8 cellular contexts compared by ENCODE assay signal in genomic region chr15:89101302-89102191, GRCh38. TPM values are rescaled to one million over a fixed set of nuclear protein-coding genes. Genes with fewer than 3 reads are reported as not detected.
DNase-seq lines count a peak whose midpoint lies in the region; ATAC-seq and TF ChIP-seq lines count a peak whose summit lies in the region.

No MANE protein-coding gene starts in this region.

- CTCF ChIA-PET in SK-N-SH (lab: Yijun Ruan, JAX): interaction anchor here (1.2 to 3.8 kb wide), 3 partner anchors 27 to 70 kb away, joined by 3 to 22 read pairs (median 6); no protein-coding TSS in a partner anchor

- H3K9me2 ChIP-seq in SK-N-SH: no peaks in the 10 kb centered on the region

- peaks cover 0 to 7% of the 10 kb centered on the region in 2 experiments for H3K36me3 ChIP-seq in SK-N-SH (replicated peaks in 1 of 2; ENCODE audit: control insufficient read depth in 1 of 2, insufficient read depth in 2 of 2, low read length in 1 of 2)
- H3K36me3 ChIP-seq in gastrocnemius medialis: no peaks in the 10 kb centered on the region

- peak overlapping the region; percentile 54 to 86 for H3K27ac ChIP-seq in SK-N-SH (ENCODE audit: low read depth in 2 of 2, low read length in 1 of 2)
- H3K27ac ChIP-seq in foreskin keratinocyte: peak overlapping the region; percentile 88
- peak overlapping the region; percentile 72 to 99 (median 94) for H3K27ac ChIP-seq in gastrocnemius medialis

- DNase-seq in ELR (ENCODE audit: low read depth): peak; percentile 97
- no peak for DNase-seq in SK-N-SH
- DNase-seq in foreskin keratinocyte: peak; percentile 96 to 98
- peak; percentile 82 to 92 for DNase-seq in gastrocnemius medialis
- DNase-seq in HuH-7 (ENCODE audit: low spot score): no peak
- DNase-seq in stimulated activated naive CD4-positive, alpha-beta T cell (lab: John Stamatoyannopoulos, UW): no peak
- no peak for DNase-seq in NCI-H1417 (lab: John Stamatoyannopoulos, UW)

- POLR2A ChIA-PET in SK-N-SH (lab: Yijun Ruan, JAX): no interaction called here

- no peak for TF ChIP-seq CTCF in SK-N-SH (IDR thresholded peaks at IDR 0.05)
- TF ChIP-seq CTCF in foreskin keratinocyte (conservative IDR thresholded peaks at IDR 0.05): no peak
- TF ChIP-seq CTCF in gastrocnemius medialis (IDR thresholded peaks at IDR 0.05 in 4 of 5, conservative IDR thresholded peaks at IDR 0.05 in 1 of 5): no peak

- H4K20me1 ChIP-seq in SK-N-SH (ENCODE audit: insufficient read depth): no peaks in the 10 kb centered on the region

- no peak overlapping the region for H2AFZ ChIP-seq in SK-N-SH (ENCODE audit: low read depth)

- intact Hi-C loops in gastrocnemius medialis (cut with DNase I; ENCODE audit: low total_unique reads): loop anchor here (5.0 kb wide), 1 partner anchor 66 kb away; no protein-coding TSS in a partner anchor

- peak; percentile 7 to 79; a peak in 2 of 4 replicates for TF ChIP-seq EP300 in SK-N-SH (IDR thresholded peaks at IDR 0.05; ENCODE audit: borderline replicate concordance in 1 of 2, low read depth in 1 of 2, low read length in 1 of 2)

- H3K27me3 ChIP-seq in SK-N-SH (ENCODE audit: insufficient read depth) (no peaks in the 10 kb centered on the region), foreskin keratinocyte (no peaks in the 10 kb centered on the region), gastrocnemius medialis (no peaks in the 10 kb centered on the region)

- H3K9me3 ChIP-seq in SK-N-SH (no peaks in the 10 kb centered on the region), gastrocnemius medialis (no peaks in the 10 kb centered on the region)

- no peak for TF ChIP-seq RAD21 in SK-N-SH (IDR thresholded peaks at IDR 0.05; ENCODE audit: low read length)

- TF ChIP-seq POLR2A in gastrocnemius medialis (IDR thresholded peaks at IDR 0.05): peak in 1 of 2 donors; percentile 38

- H3K4me1 ChIP-seq in SK-N-SH (ENCODE audit: control insufficient read depth in 1 of 2, insufficient read depth in 2 of 2, low read depth in 1 of 2, low read length in 1 of 2) (peaks cover 36 to 45% of the 10 kb centered on the region in 2 experiments), foreskin keratinocyte (peaks cover 39% of the 10 kb centered on the region), gastrocnemius medialis (peaks cover 72 to 93% of the 10 kb centered on the region in 2 donors)

- H3K79me2 ChIP-seq in SK-N-SH (ENCODE audit: insufficient read depth): peaks cover 79% of the 10 kb centered on the region; the same call in 1 of the 2 replicates

- in situ Hi-C loops in gastrocnemius medialis (cut with MboI; ENCODE audit: low sequenced_read_pairs in 4 of 4): no loop called here

- peak; percentile 96 for ATAC-seq in foreskin keratinocyte
- ATAC-seq in gastrocnemius medialis: peak; percentile 62 to 71
- no peak for ATAC-seq in HG02571 (IDR thresholded peaks at IDR 0.05; ENCODE audit: unreplicated experiment)

- H3K4me2 ChIP-seq in SK-N-SH: peak overlapping the region; percentile 61

- H3F3A ChIP-seq in SK-N-SH (replicated peaks; ENCODE audit: insufficient read depth): peaks cover 37% of the 10 kb centered on the region

- peak overlapping the region; percentile 20; the same call in 1 of the 2 replicates for H3K9ac ChIP-seq in SK-N-SH

- H3K4me3 ChIP-seq in SK-N-SH (ENCODE audit: low read depth in 2 of 2, low read length in 1 of 2) (no peak overlapping the region), gastrocnemius medialis (no peak overlapping the region)

- WGBS in SK-N-SH (ENCODE audit: low lambda C conversion rate): 24% methylated on average over 8 of the region's 8 CpGs

TF ChIP-seq in SK-N-SH, 30 proteins besides CTCF, POLR2A, EP300 and RAD21 (continues in another document):
- no peak for TF ChIP-seq SMC3 (IDR thresholded peaks at IDR 0.05; ENCODE audit: low read depth, low read length)
- TF ChIP-seq SIN3A (IDR thresholded peaks at IDR 0.05; ENCODE audit: borderline replicate concordance, low read depth, low read length): peak; percentile 71; the same call in 1 of the 2 replicates
- TF ChIP-seq MEF2A (IDR thresholded peaks at IDR 0.05; ENCODE audit: borderline replicate concordance, low read depth): peak; percentile 25; the same call in 1 of the 2 replicates
- peak; percentile 15; the same call in 1 of the 2 replicates for TF ChIP-seq ZBTB33 (IDR thresholded peaks at IDR 0.05; ENCODE audit: borderline replicate concordance, low read depth)
- TF ChIP-seq FOSL2 (IDR thresholded peaks at IDR 0.05; ENCODE audit: borderline replicate concordance, low read depth): peak; percentile 92
- peak; percentile 92 for TF ChIP-seq TCF12 (IDR thresholded peaks at IDR 0.05)
- TF ChIP-seq CHD2 (IDR thresholded peaks at IDR 0.05; ENCODE audit: low read length, partially characterized antibody): no peak
- TF ChIP-seq TEAD4 (IDR thresholded peaks at IDR 0.05; ENCODE audit: borderline replicate concordance, insufficient read depth): peak; percentile 66; the same call in 1 of the 2 replicates
- TF ChIP-seq, protein P1, sequence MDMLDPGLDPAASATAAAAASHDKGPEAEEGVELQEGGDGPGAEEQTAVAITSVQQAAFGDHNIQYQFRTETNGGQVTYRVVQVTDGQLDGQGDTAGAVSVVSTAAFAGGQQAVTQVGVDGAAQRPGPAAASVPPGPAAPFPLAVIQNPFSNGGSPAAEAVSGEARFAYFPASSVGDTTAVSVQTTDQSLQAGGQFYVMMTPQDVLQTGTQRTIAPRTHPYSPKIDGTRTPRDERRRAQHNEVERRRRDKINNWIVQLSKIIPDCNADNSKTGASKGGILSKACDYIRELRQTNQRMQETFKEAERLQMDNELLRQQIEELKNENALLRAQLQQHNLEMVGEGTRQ (IDR thresholded peaks at IDR 0.05; ENCODE audit: borderline replicate concordance, low read depth, low read length): no peak
- TF ChIP-seq, protein P2, sequence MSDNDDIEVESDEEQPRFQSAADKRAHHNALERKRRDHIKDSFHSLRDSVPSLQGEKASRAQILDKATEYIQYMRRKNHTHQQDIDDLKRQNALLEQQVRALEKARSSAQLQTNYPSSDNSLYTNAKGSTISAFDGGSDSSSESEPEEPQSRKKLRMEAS (IDR thresholded peaks at IDR 0.05; ENCODE audit: low read depth): peak; percentile 78
- TF ChIP-seq MXI1 (IDR thresholded peaks at IDR 0.05; ENCODE audit: low read depth, low read length): no peak
- no peak for TF ChIP-seq RFX5 (IDR thresholded peaks at IDR 0.05; ENCODE audit: low read length)
- peak; percentile 89 for TF ChIP-seq JUND (IDR thresholded peaks at IDR 0.05)
- peak; percentile 60 for TF ChIP-seq POLR2AphosphoS5 (IDR thresholded peaks at IDR 0.05; ENCODE audit: low read depth, low read length)
- TF ChIP-seq, protein P3, sequence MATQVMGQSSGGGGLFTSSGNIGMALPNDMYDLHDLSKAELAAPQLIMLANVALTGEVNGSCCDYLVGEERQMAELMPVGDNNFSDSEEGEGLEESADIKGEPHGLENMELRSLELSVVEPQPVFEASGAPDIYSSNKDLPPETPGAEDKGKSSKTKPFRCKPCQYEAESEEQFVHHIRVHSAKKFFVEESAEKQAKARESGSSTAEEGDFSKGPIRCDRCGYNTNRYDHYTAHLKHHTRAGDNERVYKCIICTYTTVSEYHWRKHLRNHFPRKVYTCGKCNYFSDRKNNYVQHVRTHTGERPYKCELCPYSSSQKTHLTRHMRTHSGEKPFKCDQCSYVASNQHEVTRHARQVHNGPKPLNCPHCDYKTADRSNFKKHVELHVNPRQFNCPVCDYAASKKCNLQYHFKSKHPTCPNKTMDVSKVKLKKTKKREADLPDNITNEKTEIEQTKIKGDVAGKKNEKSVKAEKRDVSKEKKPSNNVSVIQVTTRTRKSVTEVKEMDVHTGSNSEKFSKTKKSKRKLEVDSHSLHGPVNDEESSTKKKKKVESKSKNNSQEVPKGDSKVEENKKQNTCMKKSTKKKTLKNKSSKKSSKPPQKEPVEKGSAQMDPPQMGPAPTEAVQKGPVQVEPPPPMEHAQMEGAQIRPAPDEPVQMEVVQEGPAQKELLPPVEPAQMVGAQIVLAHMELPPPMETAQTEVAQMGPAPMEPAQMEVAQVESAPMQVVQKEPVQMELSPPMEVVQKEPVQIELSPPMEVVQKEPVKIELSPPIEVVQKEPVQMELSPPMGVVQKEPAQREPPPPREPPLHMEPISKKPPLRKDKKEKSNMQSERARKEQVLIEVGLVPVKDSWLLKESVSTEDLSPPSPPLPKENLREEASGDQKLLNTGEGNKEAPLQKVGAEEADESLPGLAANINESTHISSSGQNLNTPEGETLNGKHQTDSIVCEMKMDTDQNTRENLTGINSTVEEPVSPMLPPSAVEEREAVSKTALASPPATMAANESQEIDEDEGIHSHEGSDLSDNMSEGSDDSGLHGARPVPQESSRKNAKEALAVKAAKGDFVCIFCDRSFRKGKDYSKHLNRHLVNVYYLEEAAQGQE (IDR thresholded peaks at IDR 0.05; ENCODE audit: low read depth, low read length): peak; percentile 51; the same call in 1 of the 2 replicates
- TF ChIP-seq RXRA (IDR thresholded peaks at IDR 0.05; ENCODE audit: borderline replicate concordance, low read depth): peak; percentile 54; the same call in 1 of the 2 replicates
- peak; percentile 84 for TF ChIP-seq NFIC (IDR thresholded peaks at IDR 0.05; ENCODE audit: borderline replicate concordance)

RNA-seq across cellular contexts. Expression of gene ABHD2, which starts 13.3 kb away (rescaled TPM):
- 19.2 and 25.7 TPM in 2 replicates for polyA plus RNA-seq in SK-N-SH (2012; rRNA removed)
- 12.3 and 17.4 TPM in 2 replicates for polyA plus RNA-seq in SK-N-SH (2012; cell fraction: cytosol; rRNA removed)
- polyA plus RNA-seq in SK-N-SH (2012; cell fraction: nucleus; rRNA removed): 15.6 and 19.9 TPM in 2 replicates
- 32.7 and 41.4 TPM in 2 replicates for total RNA-seq in foreskin keratinocyte
- polyA plus RNA-seq in foreskin keratinocyte: 4.9 and 6.5 TPM in 2 replicates
- 100 to 1,000 TPM in 1 of 4 donors, 10 to 100 TPM in 3; 19.3 to 150 (median 64.5) TPM for total RNA-seq in gastrocnemius medialis

Comparison
In these comparisons a context has a peak if more than half of its experiments do, and no peak if none do; other contexts are left out.
1. DNase-seq: peak in ELR (single experiment), foreskin keratinocyte (2 of 2) and gastrocnemius medialis (2 of 2); none in SK-N-SH (single experiment), HuH-7 (single experiment), stimulated activated naive CD4-positive, alpha-beta T cell (0 of 6) and NCI-H1417 (0 of 3).
2. Peak in every context shown above with its lines, with median percentiles within 50 percentile points of each other: H3K27ac ChIP-seq.